Comparison of ENCODE assay signal across 16 cellular contexts in genomic region chr6:5501837-5502236, GRCh38.
DNase-seq lines count a peak whose midpoint lies in the region; ATAC-seq lines count a peak whose summit lies in the region.
"Had no signal": no experiment of that assay in that cellular context is flagged by ENCODE, and none has a peak within 500 bp of the region (broad histone marks: within the 10 kb centered on the region; RNA-seq: fewer than 3 reads in every experiment).

No MANE protein-coding gene starts in this region.

- ATAC-seq in left ventricle myocardium superior = peak; percentile 97
- ATAC-seq in GM19452 (IDR thresholded peaks at IDR 0.05; ENCODE audit: unreplicated experiment) = no peak
- no peak for ATAC-seq in HG03354 (IDR thresholded peaks at IDR 0.05; ENCODE audit: poor library complexity, severe bottlenecking, unreplicated experiment)
- ATAC-seq: esophagus mucosa had no signal

- intact Hi-C loops in left ventricle myocardium superior (cut with micrococcal nuclease) = no loop called here

- DNase-seq in DMS53 treated with DMSO at 0.1 percent for 48 hours (lab: John Stamatoyannopoulos, UW; ENCODE audit: unreplicated experiment) = peak; percentile 40
- DNase-seq in LHCN-M2 (ENCODE audit: low read depth) = peak; percentile 73
- DNase-seq in NCI-H774 (lab: John Stamatoyannopoulos, UW) = peak; percentile 96
- DNase-seq in left ventricle myocardium superior = peak; percentile 35
- no peak for DNase-seq in KG1 (lab: John Stamatoyannopoulos, UW)
- DNase-seq in OCI-M2 (lab: John Stamatoyannopoulos, UW; ENCODE audit: unreplicated experiment) = no peak
- DNase-seq: activated CD4-positive, alpha-beta T cell treated with anti-CD3 and anti-CD28 coated beads for 4 hours; activated CD8-positive, alpha-beta memory T cell treated with anti-CD3 and anti-CD28 coated beads, Interleukin-2, amount 50 U/mL, for 4 hours; activated effector memory CD4-positive, alpha-beta T cell treated with anti-CD3 and anti-CD28 coated beads, Interleukin-2, amount 50 U/mL, for 16 hours; central memory CD4-positive, alpha-beta T cell; KBM-7; NCI-H446 treated with DMSO at 0.1 percent for 48 hours; stimulated activated CD4-positive, alpha-beta T cell treated with anti-CD3 and anti-CD28 coated beads, Interleukin-4, amount 100 ng/mL, for 24 hours had no signal

Comparison
In these comparisons a context has a peak if more than half of its experiments do, and no peak if none do; other contexts are left out.
1. DNase-seq: peak in DMS53 treated with DMSO at 0.1 percent for 48 hours (single experiment), LHCN-M2 (single experiment), NCI-H774 (single experiment) and left ventricle myocardium superior (single experiment); none in KG1 (single experiment) and OCI-M2 (single experiment).